ENCODE assay signal across 8 cellular contexts in genomic region chr7:104982308-104982755, GRCh38. TPM values are rescaled to one million over a fixed set of nuclear protein-coding genes. Genes with fewer than 3 reads are reported as not detected.
DNase-seq lines count a peak whose midpoint lies in the region; ATAC-seq and TF ChIP-seq lines count a peak whose summit lies in the region.

No MANE protein-coding gene starts in this region.

- peak overlapping the region; percentile 40 to 100 (median 100) for H3K27ac Mint-ChIP-seq in CD14-positive monocyte
- peak overlapping the region; percentile 99 for H3K27ac Mint-ChIP-seq in natural killer cell treated with Interleukin-12 subunit alpha and Interleukin-12 subunit beta and Interleukin-15 and Interleukin-18, amount 100 ng/mL, for 72 hours

- intact Hi-C loops in CD14-positive monocyte (cut with micrococcal nuclease): loop anchor here (2.0 to 10.0 kb wide), 6 partner anchors 30 to 62 kb away; no protein-coding TSS in a partner anchor
- intact Hi-C loops in mammary epithelial cell (cut with micrococcal nuclease): loop anchor here (5.0 kb wide), 3 partner anchors 75 to 455 kb away; no protein-coding TSS in a partner anchor

- CTCF ChIA-PET in mammary epithelial cell (lab: Charles Lee; ENCODE audit: low non-redundant PET): interaction anchor here (0.6 kb wide), 1 partner anchor 38 kb away, joined by 3 read pairs; no protein-coding TSS in a partner anchor

- H3K9me2 ChIP-seq in Loucy (replicated peaks; ENCODE audit: low read depth, low read length): no peaks in the 10 kb centered on the region

- H3K9me3 Mint-ChIP-seq in CD14-positive monocyte: no peaks in the 10 kb centered on the region
- H3K9me3 Mint-ChIP-seq in natural killer cell treated with Interleukin-12 subunit alpha and Interleukin-12 subunit beta and Interleukin-15 and Interleukin-18, amount 100 ng/mL, for 72 hours: no peaks in the 10 kb centered on the region

- H3K9ac ChIP-seq in Loucy (ENCODE audit: low read depth, low read length, poor library complexity, severe bottlenecking) (peak overlapping the region; percentile 95), mammary epithelial cell (ENCODE audit: insufficient read depth, low read length) (peak overlapping the region; percentile 41)

- H3K36me3 ChIP-seq in Loucy (ENCODE audit: insufficient read depth, low read length) (no peaks in the 10 kb centered on the region; the same call in 1 of the 2 replicates), mammary epithelial cell (ENCODE audit: insufficient read depth, low read length) (no peaks in the 10 kb centered on the region)

- no peak for ATAC-seq in natural killer cell treated with Interleukin-12 subunit alpha and Interleukin-12 subunit beta and Interleukin-15 and Interleukin-18, amount 100 ng/mL, for 72 hours
- ATAC-seq in GM21619 (IDR thresholded peaks at IDR 0.05; ENCODE audit: unreplicated experiment) (no peak), HG03175 (IDR thresholded peaks at IDR 0.05; ENCODE audit: unreplicated experiment) (no peak)

- peaks cover 0 to 3% (median 2%) of the 10 kb centered on the region in 3 donors for H3K27me3 Mint-ChIP-seq in CD14-positive monocyte (ENCODE audit: low read depth in 3 of 3)
- no peaks in the 10 kb centered on the region for H3K27me3 Mint-ChIP-seq in natural killer cell treated with Interleukin-12 subunit alpha and Interleukin-12 subunit beta and Interleukin-15 and Interleukin-18, amount 100 ng/mL, for 72 hours

- peaks cover 32% of the 10 kb centered on the region for H3K79me2 ChIP-seq in Loucy (ENCODE audit: insufficient read depth, low read length)
- H3K79me2 ChIP-seq in mammary epithelial cell (ENCODE audit: insufficient read depth, low read length): peaks cover 55% of the 10 kb centered on the region

- H3K9me3 ChIP-seq in Loucy (ENCODE audit: insufficient read depth, low read depth, low read length) (no peaks in the 10 kb centered on the region), mammary epithelial cell (replicated peaks; ENCODE audit: insufficient read depth, low read length) (no peaks in the 10 kb centered on the region)

- dilution Hi-C loops in mammary epithelial cell (cut with HindIII; ENCODE audit: low sequenced_read_pairs): loop anchor here (5.0 kb wide), 2 partner anchors 35 kb away; no protein-coding TSS in a partner anchor

- peaks cover 56% of the 10 kb centered on the region for H3K4me1 Mint-ChIP-seq in CD14-positive monocyte
- H3K4me1 Mint-ChIP-seq in natural killer cell treated with Interleukin-12 subunit alpha and Interleukin-12 subunit beta and Interleukin-15 and Interleukin-18, amount 100 ng/mL, for 72 hours (ENCODE audit: low read depth in 2 of 2): peaks cover 60 to 62% of the 10 kb centered on the region in 2 donors

- no TSS peak for BruUV-seq in mammary epithelial cell (replicated peaks; lab: Mats Ljungman, UMichigan)

- H3K4me3 ChIP-seq in Loucy (ENCODE audit: low read length, poor library complexity, severe bottlenecking) (peak overlapping the region; percentile 85), mammary epithelial cell (replicated peaks in 1 of 3; ENCODE audit: insufficient read depth in 1 of 3, low read depth in 2 of 3, low read length in 3 of 3) (no peak overlapping the region)

- TF ChIP-seq CTCF in CD14-positive monocyte (IDR thresholded peaks at IDR 0.05) (no peak), Loucy (conservative IDR thresholded peaks at IDR 0.05; ENCODE audit: low read length) (no peak), mammary epithelial cell (conservative IDR thresholded peaks at IDR 0.05 in 1 of 2, IDR thresholded peaks at IDR 0.05 in 1 of 2; ENCODE audit: extremely low read depth in 1 of 2, insufficient read depth in 1 of 2, low read depth in 1 of 2, low read length in 2 of 2) (no peak)

- peak overlapping the region; percentile 99 for H3K27ac ChIP-seq in mammary epithelial cell (ENCODE audit: insufficient read depth, low read depth, low read length)

- no peaks in the 10 kb centered on the region for H3K27me3 ChIP-seq in Loucy (ENCODE audit: insufficient read depth, low read length, poor library complexity, severe bottlenecking)
- H3K27me3 ChIP-seq in mammary epithelial cell (ENCODE audit: insufficient read depth, low read length): no peaks in the 10 kb centered on the region

- H3K4me2 ChIP-seq in Loucy (ENCODE audit: low read depth, low read length, poor library complexity, severe bottlenecking) (peak overlapping the region; percentile 93), mammary epithelial cell (ENCODE audit: insufficient read depth, low read depth, low read length) (peak overlapping the region; percentile 95)

- 31% methylated on average over 3 of the region's 3 CpGs for WGBS in mammary epithelial cell (ENCODE audit: low coverage, missing lambda C conversion rate)

- no peak for DNase-seq in CD14-positive monocyte (ENCODE audit: low spot score)
- peak; percentile 38 for DNase-seq in mammary epithelial cell
- no peak for DNase-seq in natural killer cell treated with Interleukin-12 subunit alpha and Interleukin-12 subunit beta and Interleukin-15 and Interleukin-18, amount 100 ng/mL, for 72 hours (ENCODE audit: low spot score)
- no peak for DNase-seq in NCI-H226
- no peak for DNase-seq in A172 (ENCODE audit: low spot score)

- no peaks in the 10 kb centered on the region for H3F3A ChIP-seq in Loucy (ENCODE audit: low read depth)

- no peak overlapping the region for H2AFZ ChIP-seq in Loucy (ENCODE audit: low read length)
- H2AFZ ChIP-seq in mammary epithelial cell (ENCODE audit: low read depth, low read length): no peak overlapping the region

- peaks cover 2 to 9% of the 10 kb centered on the region in 2 donors for H3K36me3 Mint-ChIP-seq in CD14-positive monocyte
- H3K36me3 Mint-ChIP-seq in natural killer cell treated with Interleukin-12 subunit alpha and Interleukin-12 subunit beta and Interleukin-15 and Interleukin-18, amount 100 ng/mL, for 72 hours: no peaks in the 10 kb centered on the region

- H4K20me1 ChIP-seq in Loucy (ENCODE audit: insufficient read depth, low read length, poor library complexity, severe bottlenecking) (peaks cover 18% of the 10 kb centered on the region), mammary epithelial cell (ENCODE audit: insufficient read depth, low read length) (no peaks in the 10 kb centered on the region)

- H3K4me3 Mint-ChIP-seq in CD14-positive monocyte: no peak overlapping the region
- H3K4me3 Mint-ChIP-seq in natural killer cell treated with Interleukin-12 subunit alpha and Interleukin-12 subunit beta and Interleukin-15 and Interleukin-18, amount 100 ng/mL, for 72 hours: peak overlapping the region; percentile 99

- peaks cover 23% of the 10 kb centered on the region for H3K4me1 ChIP-seq in Loucy (ENCODE audit: insufficient read depth, low read length, poor library complexity, severe bottlenecking)
- H3K4me1 ChIP-seq in mammary epithelial cell (ENCODE audit: insufficient read depth, low read length): peaks cover 58% of the 10 kb centered on the region

- in situ Hi-C loops in mammary epithelial cell (cut with MboI; ENCODE audit: low sequenced_read_pairs in 2 of 2): no loop called here

RNA-seq across cellular contexts. Expression of gene KMT2E, which starts 31.7 kb away (rescaled TPM):
- polyA plus RNA-seq in CD14-positive monocyte (10 to 100 TPM; 33.1 to 58.0 TPM), mammary epithelial cell (2.4 TPM)
- 10 to 100 TPM; 41.2 to 72.2 TPM for total RNA-seq in mammary epithelial cell
- polyA minus RNA-seq in mammary epithelial cell: 57.9 TPM
- 100 to 1,000 TPM; 152 to 172 TPM for total RNA-seq in natural killer cell treated with Interleukin-12 subunit alpha and Interleukin-12 subunit beta and Interleukin-15 and Interleukin-18, amount 100 ng/mL, for 72 hours
- total RNA-seq in A172 (2014; rRNA removed; shearing (Covaris generic)): 27.6 and 40.3 TPM in 2 replicates
